ENCODE assay signal across 14 cellular contexts in the genomic region with DNA sequence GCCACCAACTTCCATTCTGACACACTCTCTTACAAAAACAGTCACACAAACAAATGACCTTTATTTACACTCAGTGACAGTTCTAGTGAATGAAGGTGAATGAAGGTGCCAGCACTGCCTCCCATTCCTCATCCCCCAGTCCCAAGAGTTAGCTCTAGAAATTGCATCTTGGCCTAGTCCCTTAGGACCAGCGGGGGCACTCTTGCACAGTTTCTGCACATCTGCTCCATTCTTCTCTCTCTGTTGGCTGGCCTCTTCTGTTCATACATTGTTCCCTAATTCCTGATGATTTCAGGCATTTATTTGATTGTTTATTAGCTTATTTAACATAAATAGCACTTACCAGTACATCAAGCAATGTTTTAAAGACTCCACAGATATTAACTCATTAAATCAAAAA. TPM values are rescaled to one million over a fixed set of nuclear protein-coding genes. Genes with fewer than 3 reads are reported as not detected.
DNase-seq lines count a peak whose midpoint lies in the region; ATAC-seq and TF ChIP-seq lines count a peak whose summit lies in the region.
"Had no signal": no experiment of that assay in that cellular context is flagged by ENCODE, and none has a peak within 500 bp of the region (broad histone marks: within the 10 kb centered on the region; RNA-seq: fewer than 3 reads in every experiment).

No MANE protein-coding gene starts in this region.

- H3K27me3 Mint-ChIP-seq in activated CD4-positive, alpha-beta T cell treated with anti-CD3 and anti-CD28 coated beads for 36 hours = peaks cover 7% of the 10 kb centered on the region
- H3K27me3 Mint-ChIP-seq in activated CD4-positive, alpha-beta T cell treated with anti-CD3 and anti-CD28 coated beads, Interleukin-2, amount 10 ng/mL, durations not matched to agents 24 days and 14 days = peaks cover 12% of the 10 kb centered on the region
- H3K27me3 Mint-ChIP-seq in endodermal cell (ENCODE audit: insufficient read depth) = peaks cover 19% of the 10 kb centered on the region
- H3K27me3 Mint-ChIP-seq in CD8-positive, alpha-beta memory T cell = peaks cover 2 to 18% of the 10 kb centered on the region in 2 donors

- no peaks in the 10 kb centered on the region for H3K27me3 ChIP-seq in endodermal cell (ENCODE audit: control insufficient read depth, insufficient read depth, low read length, poor library complexity, severe bottlenecking)
- H3K27me3 ChIP-seq in CD8-positive, alpha-beta memory T cell (ENCODE audit: insufficient read depth, low read length, poor library complexity, severe bottlenecking) = no peaks in the 10 kb centered on the region
- H3K27me3 ChIP-seq: esophagus muscularis mucosa, vagina had no signal

- H3K9me3 ChIP-seq in endodermal cell (ENCODE audit: control insufficient read depth, low read length) = no peaks in the 10 kb centered on the region
- no peaks in the 10 kb centered on the region for H3K9me3 ChIP-seq in CD8-positive, alpha-beta memory T cell (ENCODE audit: low read length)
- H3K9me3 ChIP-seq: esophagus muscularis mucosa, vagina had no signal

- no peaks in the 10 kb centered on the region for H3K4me1 ChIP-seq in endodermal cell (ENCODE audit: control insufficient read depth, insufficient read depth, low read length)
- H3K4me1 ChIP-seq in CD8-positive, alpha-beta memory T cell (ENCODE audit: insufficient read depth, low read length) = no peaks in the 10 kb centered on the region

- ATAC-seq in activated CD4-positive, alpha-beta T cell treated with anti-CD3 and anti-CD28 coated beads for 36 hours = no peak
- ATAC-seq in GM21723 (IDR thresholded peaks at IDR 0.05; ENCODE audit: unreplicated experiment) = no peak
- ATAC-seq: naive thymus-derived CD4-positive, alpha-beta T cell had no signal

- no peaks in the 10 kb centered on the region for H3K9me3 Mint-ChIP-seq in activated CD4-positive, alpha-beta T cell treated with anti-CD3 and anti-CD28 coated beads for 36 hours (ENCODE audit: low read depth)
- no peaks in the 10 kb centered on the region for H3K9me3 Mint-ChIP-seq in activated CD4-positive, alpha-beta T cell treated with anti-CD3 and anti-CD28 coated beads, Interleukin-2, amount 10 ng/mL, durations not matched to agents 24 days and 14 days
- no peaks in the 10 kb centered on the region for H3K9me3 Mint-ChIP-seq in endodermal cell
- H3K9me3 Mint-ChIP-seq in CD8-positive, alpha-beta memory T cell = no peaks in the 10 kb centered on the region

- 85% methylated on average over 1 of the region's 1 CpG; no CpG with 5 or more reads in 1 of the 2 experiments for WGBS in endodermal cell (ENCODE audit: insufficient coverage in 1 of 2, insufficient read length in 1 of 2), 2 experiments

- no peak overlapping the region for H3K9ac ChIP-seq in endodermal cell (ENCODE audit: extremely low read depth, low read length, poor library complexity, severe bottlenecking)

- H3K27ac Mint-ChIP-seq in activated CD4-positive, alpha-beta T cell treated with anti-CD3 and anti-CD28 coated beads for 36 hours = no peak overlapping the region
- H3K27ac Mint-ChIP-seq in activated CD4-positive, alpha-beta T cell treated with anti-CD3 and anti-CD28 coated beads, Interleukin-2, amount 10 ng/mL, durations not matched to agents 24 days and 14 days = no peak overlapping the region
- H3K27ac Mint-ChIP-seq in endodermal cell = no peak overlapping the region
- no peak overlapping the region for H3K27ac Mint-ChIP-seq in CD8-positive, alpha-beta memory T cell
- H3K27ac Mint-ChIP-seq: naive thymus-derived CD4-positive, alpha-beta T cell had no signal

- no peak overlapping the region for H3K4me3 ChIP-seq in endodermal cell (ENCODE audit: low read length)
- no peak overlapping the region for H3K4me3 ChIP-seq in CD8-positive, alpha-beta memory T cell (ENCODE audit: low read length)
- H3K4me3 ChIP-seq: esophagus muscularis mucosa, vagina had no signal

- CTCF ChIA-PET in activated CD4-positive, alpha-beta T cell treated with anti-CD3 and anti-CD28 coated beads for 36 hours (lab: Charles Lee) = interaction anchor here (0.8 to 1.6 kb wide), 4 partner anchors 12 to 168 kb away, joined by 3 to 7 read pairs (median 4); no protein-coding TSS in a partner anchor
- CTCF ChIA-PET in CD8-positive, alpha-beta memory T cell (lab: Charles Lee) = no interaction called here

- peak; percentile 75 for TF ChIP-seq CTCF in endodermal cell (conservative IDR thresholded peaks at IDR 0.05)

- POLR2A ChIA-PET in activated CD4-positive, alpha-beta T cell treated with anti-CD3 and anti-CD28 coated beads for 36 hours (lab: Charles Lee) = no interaction called here
- POLR2A ChIA-PET in CD8-positive, alpha-beta memory T cell (lab: Charles Lee) = no interaction called here

- H3K4me1 Mint-ChIP-seq in activated CD4-positive, alpha-beta T cell treated with anti-CD3 and anti-CD28 coated beads for 36 hours = no peaks in the 10 kb centered on the region
- H3K4me1 Mint-ChIP-seq in activated CD4-positive, alpha-beta T cell treated with anti-CD3 and anti-CD28 coated beads, Interleukin-2, amount 10 ng/mL, durations not matched to agents 24 days and 14 days = no peaks in the 10 kb centered on the region
- H3K4me1 Mint-ChIP-seq in endodermal cell = peaks cover 34% of the 10 kb centered on the region
- no peaks in the 10 kb centered on the region for H3K4me1 Mint-ChIP-seq in CD8-positive, alpha-beta memory T cell
- H3K4me1 Mint-ChIP-seq: naive thymus-derived CD4-positive, alpha-beta T cell had no signal

- intact Hi-C loops in activated CD4-positive, alpha-beta T cell treated with anti-CD3 and anti-CD28 coated beads for 36 hours (cut with DNase I, micrococcal nuclease) = loop anchor here in 1 of 2 experiments (1.0 kb wide), 1 partner anchor 109 kb away; no protein-coding TSS in a partner anchor
- intact Hi-C loops in activated CD4-positive, alpha-beta T cell treated with anti-CD3 and anti-CD28 coated beads, Interleukin-2, amount 10 ng/mL, durations not matched to agents 24 days and 14 days (cut with micrococcal nuclease) = loop anchor here (10.0 kb wide), 1 partner anchor 115 kb away; no protein-coding TSS in a partner anchor

- peak; percentile 18 for DNase-seq in activated CD4-positive, alpha-beta T cell treated with anti-CD3 and anti-CD28 coated beads for 36 hours
- DNase-seq in activated CD4-positive, alpha-beta T cell treated with anti-CD3 and anti-CD28 coated beads, Interleukin-2, amount 10 ng/mL, durations not matched to agents 24 days and 14 days = no peak
- DNase-seq in NCI-H1436 treated with DMSO at 0.1 percent for 48 hours (lab: John Stamatoyannopoulos, UW) (peak; percentile 29), endodermal cell (peak; percentile 68), putamen (ENCODE audit: low spot score) (peak; percentile 66)
- DNase-seq in stimulated activated CD8-positive, alpha-beta memory T cell treated with anti-CD3 and anti-CD28 coated beads, Interleukin-4, amount 100 ng/mL, for 48 hours = no peak
- no peak for DNase-seq in CD8-positive, alpha-beta memory T cell
- DNase-seq: activated naive CD4-positive, alpha-beta T cell treated with Interleukin-2 at 50 U/mL for 16 hours; NCI-H446 treated with DMSO at 0.1 percent for 48 hours; T1000 had no signal

- H3K27ac ChIP-seq in endodermal cell (ENCODE audit: low read depth, low read length) = no peak overlapping the region
- no peak overlapping the region for H3K27ac ChIP-seq in CD8-positive, alpha-beta memory T cell (ENCODE audit: low read depth, low read length)
- H3K27ac ChIP-seq: esophagus muscularis mucosa, vagina had no signal

- H3K4me3 Mint-ChIP-seq in activated CD4-positive, alpha-beta T cell treated with anti-CD3 and anti-CD28 coated beads for 36 hours = no peak overlapping the region
- H3K4me3 Mint-ChIP-seq in activated CD4-positive, alpha-beta T cell treated with anti-CD3 and anti-CD28 coated beads, Interleukin-2, amount 10 ng/mL, durations not matched to agents 24 days and 14 days = no peak overlapping the region
- no peak overlapping the region for H3K4me3 Mint-ChIP-seq in endodermal cell
- no peak overlapping the region for H3K4me3 Mint-ChIP-seq in CD8-positive, alpha-beta memory T cell
- H3K4me3 Mint-ChIP-seq: naive thymus-derived CD4-positive, alpha-beta T cell had no signal

- H3K36me3 ChIP-seq in endodermal cell (ENCODE audit: control insufficient read depth, insufficient read depth, low read length) = no peaks in the 10 kb centered on the region
- no peaks in the 10 kb centered on the region for H3K36me3 ChIP-seq in CD8-positive, alpha-beta memory T cell (ENCODE audit: insufficient read depth, low read length)
- H3K36me3 ChIP-seq: esophagus muscularis mucosa, vagina had no signal

- no peaks in the 10 kb centered on the region for H3K36me3 Mint-ChIP-seq in activated CD4-positive, alpha-beta T cell treated with anti-CD3 and anti-CD28 coated beads for 36 hours (ENCODE audit: low read depth)
- no peaks in the 10 kb centered on the region for H3K36me3 Mint-ChIP-seq in activated CD4-positive, alpha-beta T cell treated with anti-CD3 and anti-CD28 coated beads, Interleukin-2, amount 10 ng/mL, durations not matched to agents 24 days and 14 days (ENCODE audit: low read depth)
- H3K36me3 Mint-ChIP-seq in endodermal cell (ENCODE audit: low read depth) = no peaks in the 10 kb centered on the region
- H3K36me3 Mint-ChIP-seq in CD8-positive, alpha-beta memory T cell = no peaks in the 10 kb centered on the region
- H3K36me3 Mint-ChIP-seq: naive thymus-derived CD4-positive, alpha-beta T cell had no signal

RNA-seq across cellular contexts. Expression of gene GAREM1, which starts 30.9 kb away (rescaled TPM):
- total RNA-seq in activated CD4-positive, alpha-beta T cell treated with anti-CD3 and anti-CD28 coated beads for 36 hours = not detected
- not detected in 2 replicates for total RNA-seq in activated CD4-positive, alpha-beta T cell treated with anti-CD3 and anti-CD28 coated beads, Interleukin-2, amount 10 ng/mL, durations not matched to agents 24 days and 14 days
- 1 to 10 TPM; 9.2 to 9.4 TPM for total RNA-seq in endodermal cell
- 4.7 TPM for polyA plus RNA-seq in endodermal cell (2013, experiment 1 of 2)
- 5.0 TPM for polyA plus RNA-seq in endodermal cell (2013, experiment 2 of 2)
- not detected for total RNA-seq in CD8-positive, alpha-beta memory T cell
- not detected for polyA plus RNA-seq in CD8-positive, alpha-beta memory T cell

Comparison
In these comparisons a context has a peak if more than half of its experiments do, and no peak if none do; other contexts are left out.
1. DNase-seq: peak in activated CD4-positive, alpha-beta T cell treated with anti-CD3 and anti-CD28 coated beads for 36 hours (single experiment), NCI-H1436 treated with DMSO at 0.1 percent for 48 hours (single experiment), endodermal cell (single experiment) and putamen (single experiment); none in activated CD4-positive, alpha-beta T cell treated with anti-CD3 and anti-CD28 coated beads, Interleukin-2, amount 10 ng/mL, durations not matched to agents 24 days and 14 days (single experiment), stimulated activated CD8-positive, alpha-beta memory T cell treated with anti-CD3 and anti-CD28 coated beads, Interleukin-4, amount 100 ng/mL, for 48 hours (single experiment) and CD8-positive, alpha-beta memory T cell (0 of 5).
2. RNA of gene GAREM1, which starts 30.9 kb away (total RNA-seq): 9.2 to 9.4 TPM in endodermal cell; not detected in CD8-positive, alpha-beta memory T cell, not detected in activated CD4-positive, alpha-beta T cell treated with anti-CD3 and anti-CD28 coated beads for 36 hours and not detected in activated CD4-positive, alpha-beta T cell treated with anti-CD3 and anti-CD28 coated beads, Interleukin-2, amount 10 ng/mL, durations not matched to agents 24 days and 14 days; every median in the first group is over 4 times any median in the second.